ENCODE assay signal across 28 cellular contexts in the genomic region with DNA sequence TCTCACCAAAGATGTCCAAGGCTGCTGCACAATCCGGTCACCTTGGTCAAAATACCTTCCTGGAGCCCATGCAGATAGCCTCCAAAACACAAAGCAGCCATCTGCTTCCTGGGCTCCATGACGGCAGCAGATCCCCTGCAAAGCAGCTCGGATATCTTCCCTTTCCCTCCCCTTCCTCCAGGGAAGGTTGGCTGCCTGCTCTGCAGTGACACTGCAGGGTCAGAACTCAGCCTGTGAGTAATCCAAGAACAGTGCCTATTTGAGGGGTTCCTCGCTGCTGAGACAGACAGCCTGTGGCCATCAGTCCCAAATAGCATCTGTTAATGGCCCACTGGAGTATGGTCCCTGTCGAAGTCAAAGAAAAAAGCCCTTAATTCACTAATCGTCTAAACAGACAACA.
DNase-seq lines count a peak whose midpoint lies in the region; ATAC-seq and TF ChIP-seq lines count a peak whose summit lies in the region.
"Had no signal": no experiment of that assay in that cellular context is flagged by ENCODE, and none has a peak within 500 bp of the region (broad histone marks: within the 10 kb centered on the region; RNA-seq: fewer than 3 reads in every experiment).

No MANE protein-coding gene starts in this region.

- H3K4me3 ChIP-seq in PC-3 (ENCODE audit: low read length): no peak overlapping the region
- H3K4me3 ChIP-seq: BLaER1 treated with 17β-estradiol and CSF1 and Interleukin-3, amounts not matched to agents 10 nM and 100 nM; left lung; prostate gland; sigmoid colon; thoracic aorta had no signal

- CTCF ChIA-PET in PC-3 (lab: Charles Lee): interaction anchor here (0.6 kb wide), 1 partner anchor 10 kb away, joined by 8 read pairs; no protein-coding TSS in a partner anchor

- peaks cover 67% of the 10 kb centered on the region for H3K27me3 ChIP-seq in PC-3 (ENCODE audit: low read length)
- H3K27me3 ChIP-seq: BLaER1 treated with 17β-estradiol and CSF1 and Interleukin-3, amounts not matched to agents 10 nM and 100 nM; brain microvascular endothelial cell; sigmoid colon had no signal

- no peak overlapping the region for H3K27ac ChIP-seq in PC-3 (ENCODE audit: low read length)
- H3K27ac ChIP-seq: BLaER1 treated with 17β-estradiol and CSF1 and Interleukin-3, amounts not matched to agents 10 nM and 100 nM; brain microvascular endothelial cell; left lung; prostate gland; sigmoid colon; thoracic aorta had no signal

- no peaks in the 10 kb centered on the region for H3K36me3 ChIP-seq in PC-3 (ENCODE audit: low read depth, low read length)
- H3K36me3 ChIP-seq: BLaER1 treated with 17β-estradiol and CSF1 and Interleukin-3, amounts not matched to agents 10 nM and 100 nM; brain microvascular endothelial cell; left lung; prostate gland; sigmoid colon; thoracic aorta had no signal

- no peaks in the 10 kb centered on the region for H3K9me3 ChIP-seq in PC-3 (ENCODE audit: low read length)
- H3K9me3 ChIP-seq: BLaER1 treated with 17β-estradiol and CSF1 and Interleukin-3, amounts not matched to agents 10 nM and 100 nM; Caco-2; left lung; prostate gland; sigmoid colon; thoracic aorta had no signal

- H3K79me2 ChIP-seq in PC-3 (ENCODE audit: low read length): no peaks in the 10 kb centered on the region

- POLR2A ChIA-PET in PC-3 (lab: Charles Lee; ENCODE audit: unreplicated experiment): no interaction called here

- H3K4me1 ChIP-seq in PC-3 (ENCODE audit: insufficient read depth, low read length): no peaks in the 10 kb centered on the region
- H3K4me1 ChIP-seq: BLaER1 treated with 17β-estradiol and CSF1 and Interleukin-3, amounts not matched to agents 10 nM and 100 nM; left lung; prostate gland; sigmoid colon had no signal

- intact Hi-C loops in PC-3 (cut with micrococcal nuclease): no loop called here

- no peak overlapping the region for H2AFZ ChIP-seq in PC-3 (ENCODE audit: low read length)

- no peak for TF ChIP-seq CTCF in PC-3 (conservative IDR thresholded peaks at IDR 0.05; ENCODE audit: low read depth, low read length)

- H3K4me2 ChIP-seq in PC-3 (ENCODE audit: low read length): no peak overlapping the region
- H3K4me2 ChIP-seq: BLaER1 treated with 17β-estradiol and CSF1 and Interleukin-3, amounts not matched to agents 10 nM and 100 nM had no signal

- BruUV-seq in PC-3 (replicated peaks; lab: Mats Ljungman, UMichigan): no TSS peak

- no peaks in the 10 kb centered on the region for H3K9me2 ChIP-seq in PC-3 (replicated peaks; ENCODE audit: low read length)

- H3K9ac ChIP-seq in PC-3 (ENCODE audit: low read length): no peak overlapping the region
- H3K9ac ChIP-seq: BLaER1 treated with 17β-estradiol and CSF1 and Interleukin-3, amounts not matched to agents 10 nM and 100 nM had no signal

- DNase-seq in ELF-1 (ENCODE audit: low read depth, low spot score) (peak; percentile 30), NCI-H1694 treated with DMSO at 0.1 percent for 48 hours (lab: John Stamatoyannopoulos, UW) (peak; percentile 59), PC-3 (peak; percentile 16), islet precursor cell (peak; percentile 81), SKM-1 treated with dmso at 0.1 percent for 144 hours (lab: John Stamatoyannopoulos, UW; ENCODE audit: unreplicated experiment) (no peak), NCI-H1105 treated with DMSO at 0.1 percent for 48 hours (lab: John Stamatoyannopoulos, UW) (no peak), GM19238 (ENCODE audit: insufficient read length, low spot score) (no peak)
- DNase-seq: activated CD4-positive, alpha-beta memory T cell treated with anti-CD3 and anti-CD28 coated beads, Interleukin-2, amount 10 ng/mL, durations not matched to agents 7 days and 5 days; activated CD4-positive, alpha-beta T cell treated with anti-CD3 and anti-CD28 coated beads for 1 hour; activated CD8-positive, alpha-beta memory T cell treated with anti-CD3 and anti-CD28 coated beads, Interleukin-2, amount 50 U/mL, for 48 hours; activated naive CD4-positive, alpha-beta T cell treated with anti-CD3 and anti-CD28 coated beads, Interleukin-2, amount 50 U/mL, for 16 hours; amniotic stem cell; brain microvascular endothelial cell; Caco-2; DND-41; effector CD4-positive, alpha-beta T cell; foreskin fibroblast; HCEC 1CT; left lung; mesenchymal stem cell; NCI-H187 treated with DMSO at 0.1 percent for 48 hours; sigmoid colon; stimulated activated naive CD8-positive, alpha-beta T cell treated with anti-CD3 and anti-CD28 coated beads, Interleukin-15, Interleukin-2, amounts not matched to agents 100 U/mL and 50 U/mL, for 24 hours had no signal

- ATAC-seq in PC-3 (no peak), HG03342 (IDR thresholded peaks at IDR 0.05; ENCODE audit: unreplicated experiment) (no peak)
- ATAC-seq: activated T-helper 17 cell treated with anti-CD3 and anti-CD28 coated beads, Interleukin-2, amount 50 U/mL, for 72 hours; left lung; stimulated activated naive CD8-positive, alpha-beta T cell treated with anti-CD3 and anti-CD28 coated beads, Interleukin-15, Interleukin-2, amounts not matched to agents 100 U/mL and 50 U/mL, for 24 hours had no signal

- no peaks in the 10 kb centered on the region for H3F3A ChIP-seq in PC-3 (ENCODE audit: low read length, unreplicated experiment)

- H4K20me1 ChIP-seq in PC-3 (ENCODE audit: low read length): no peaks in the 10 kb centered on the region
- H4K20me1 ChIP-seq: BLaER1 treated with 17β-estradiol and CSF1 and Interleukin-3, amounts not matched to agents 10 nM and 100 nM had no signal

Comparison
In these comparisons a context has a peak if more than half of its experiments do, and no peak if none do; other contexts are left out.
1. DNase-seq: peak in ELF-1 (single experiment), NCI-H1694 treated with DMSO at 0.1 percent for 48 hours (single experiment), PC-3 (single experiment) and islet precursor cell (single experiment); none in SKM-1 treated with dmso at 0.1 percent for 144 hours (single experiment), NCI-H1105 treated with DMSO at 0.1 percent for 48 hours (single experiment) and GM19238 (single experiment).